ENCODE assay signal across 1 cellular context in genomic region chr12:4281173-4281654, GRCh38.
TF ChIP-seq lines count a peak whose summit lies in the region.

No MANE protein-coding gene starts in this region.

TF ChIP-seq in K562, 482 proteins besides CTCF, POLR2A, EP300 and RAD21:
- TF ChIP-seq PKNOX1 (IDR thresholded peaks at IDR 0.05) (no peak), FUS (optimal IDR thresholded peaks at IDR 0.05; ENCODE audit: low read depth, low read length) (no peak), RBFOX2 (IDR thresholded peaks at IDR 0.05; ENCODE audit: low read depth, low read length) (peak; percentile 59), KDM1A (IDR thresholded peaks at IDR 0.05) (no peak), NRF1 (conservative IDR thresholded peaks at IDR 0.05 in 1 of 2, IDR thresholded peaks at IDR 0.05 in 1 of 2) (no peak), SMARCE1 (IDR thresholded peaks at IDR 0.05) (no peak)
TF ChIP-seq in K562: peak in this region for 1.
